9 cellular contexts compared by ENCODE assay signal in genomic region chr19:48637948-48638830, GRCh38. TPM values are rescaled to one million over a fixed set of nuclear protein-coding genes. Genes with fewer than 3 reads are reported as not detected.
DNase-seq lines count a peak whose midpoint lies in the region; ATAC-seq and TF ChIP-seq lines count a peak whose summit lies in the region.
"Had no signal": no experiment of that assay in that cellular context is flagged by ENCODE, and none has a peak within 500 bp of the region (broad histone marks: within the 10 kb centered on the region; RNA-seq: fewer than 3 reads in every experiment).

No MANE protein-coding gene starts in this region.

- H2AK5ac ChIP-seq in neuronal stem cell (ENCODE audit: low read depth, low read length): peak overlapping the region; percentile 62

- peaks cover 21% of the 10 kb centered on the region for H3K27me3 Mint-ChIP-seq in GM23338 (ENCODE audit: insufficient read depth, low read depth, poor library complexity)

- no peak overlapping the region for H3K14ac ChIP-seq in neuronal stem cell (ENCODE audit: low read length)

- peak overlapping the region; percentile 77; the same call in 1 of the 2 replicates for H2AFZ ChIP-seq in GM23338
- H2AFZ ChIP-seq in neuronal stem cell (ENCODE audit: low read length): peak overlapping the region; percentile 77

- H2BK15ac ChIP-seq in neuronal stem cell (ENCODE audit: low read length): peak overlapping the region; percentile 80

- H2BK120ac ChIP-seq in neuronal stem cell (ENCODE audit: low read depth, low read length): no peak overlapping the region

- peaks cover 0 to 3% of the 10 kb centered on the region in 2 donors for H3K9me3 ChIP-seq in neuronal stem cell (replicated peaks in 1 of 2; ENCODE audit: control insufficient read depth in 2 of 2, insufficient read depth in 1 of 2, low read depth in 1 of 2, low read length in 2 of 2)
- H3K9me3 ChIP-seq in thyroid gland: no peaks in the 10 kb centered on the region

- H3K27ac Mint-ChIP-seq in GM23338: peak overlapping the region; percentile 97

- peak overlapping the region; percentile 98 for H3K27ac ChIP-seq in GM23338 (ENCODE audit: low read depth)
- peak overlapping the region; percentile 89 for H3K27ac ChIP-seq in neuronal stem cell (replicated peaks; ENCODE audit: low read length)
- H3K27ac ChIP-seq in thyroid gland: peak overlapping the region; percentile 99

- H3K23ac ChIP-seq in neuronal stem cell (ENCODE audit: low read depth, low read length, poor library complexity): no peak overlapping the region

- H3K4me1 ChIP-seq in GM23338 (ENCODE audit: insufficient read depth) (peaks cover 33% of the 10 kb centered on the region), neuronal stem cell (ENCODE audit: control insufficient read depth in 2 of 2, insufficient read depth in 1 of 2, low read depth in 1 of 2, low read length in 2 of 2) (peaks cover 20 to 29% of the 10 kb centered on the region in 2 donors), thyroid gland (peaks cover 22 to 37% of the 10 kb centered on the region in 2 donors)

- peak; percentile 13 for ATAC-seq in GM23338

- no peaks in the 10 kb centered on the region for H4K20me1 ChIP-seq in GM23338 (replicated peaks; ENCODE audit: insufficient read depth)

- peak overlapping the region; percentile 93 for H3K18ac ChIP-seq in neuronal stem cell (ENCODE audit: low read length)

- H3K27me3 ChIP-seq in GM23338 (ENCODE audit: insufficient read depth): peaks cover 21% of the 10 kb centered on the region
- H3K27me3 ChIP-seq in neuronal stem cell (ENCODE audit: control insufficient read depth in 3 of 3, insufficient read depth in 3 of 3, low read depth in 1 of 3, low read length in 3 of 3): peaks cover 0 to 4% (median 0%) of the 10 kb centered on the region in 3 experiments
- no peaks in the 10 kb centered on the region for H3K27me3 ChIP-seq in thyroid gland

- no peak overlapping the region for H3K4ac ChIP-seq in neuronal stem cell (ENCODE audit: low read length)

- peak overlapping the region; percentile 46 for H3K9ac ChIP-seq in neuronal stem cell (ENCODE audit: low read depth, low read length, poor library complexity)

- no peaks in the 10 kb centered on the region for H3K9me2 ChIP-seq in GM23338 (ENCODE audit: insufficient read depth)

- H3K79me2 ChIP-seq in GM23338 (replicated peaks; ENCODE audit: insufficient read depth): no peaks in the 10 kb centered on the region

- H3K36me3 ChIP-seq in GM23338 (ENCODE audit: insufficient read depth): no peaks in the 10 kb centered on the region
- peaks cover under 1 to 7% of the 10 kb centered on the region in 2 donors for H3K36me3 ChIP-seq in neuronal stem cell (replicated peaks in 1 of 2; ENCODE audit: control insufficient read depth in 2 of 2, insufficient read depth in 2 of 2, low read length in 2 of 2)
- no peaks in the 10 kb centered on the region for H3K36me3 ChIP-seq in thyroid gland

- peak overlapping the region; percentile 81 for H3K4me3 Mint-ChIP-seq in GM23338

- WGBS in neuronal stem cell (ENCODE audit: extremely low coverage in 2 of 2, insufficient read length in 2 of 2, insufficient replicate concordance in 1 of 2), 2 donors: no CpG with 5 or more reads among the region's 29 CpGs
- 7 to 9% methylated on average over 25 to 29 of the region's 29 CpGs for WGBS in thyroid gland, 2 donors

- no peak overlapping the region for H4K8ac ChIP-seq in neuronal stem cell (ENCODE audit: low read depth, low read length)

- TF ChIP-seq CTCF in GM23338 (conservative IDR thresholded peaks at IDR 0.05; ENCODE audit: low read depth in 2 of 2): peak; percentile 22 to 48; a peak in 3 of 4 replicates
- peak in 2 of 6 experiments; percentile 31 to 50 for TF ChIP-seq CTCF in thyroid gland (IDR thresholded peaks at IDR 0.05)

- no peaks in the 10 kb centered on the region for H3K79me1 ChIP-seq in neuronal stem cell (ENCODE audit: low read depth, low read length)

- intact Hi-C loops in thyroid gland (cut with DNase I): no loop called here

- H3K4me3 ChIP-seq in GM23338: peak overlapping the region; percentile 75
- peak overlapping the region; percentile 71 for H3K4me3 ChIP-seq in neuronal stem cell (ENCODE audit: low read length in 2 of 2)
- peak overlapping the region; percentile 19 to 41 (median 30) for H3K4me3 ChIP-seq in thyroid gland (replicated peaks in 1 of 3)

- no peak overlapping the region for H4K91ac ChIP-seq in neuronal stem cell (ENCODE audit: low read depth, low read length, poor library complexity)

- DNase-seq in DMS79 (lab: John Stamatoyannopoulos, UW) (peak; percentile 85), GM23338 (ENCODE audit: low spot score) (peak; percentile 96), M059J (ENCODE audit: low read depth) (peak; percentile 89), SIG-M5 (lab: John Stamatoyannopoulos, UW) (peak; percentile 64), foreskin melanocyte (peak; percentile 86), neuronal stem cell (ENCODE audit: low spot score) (peak; percentile 90), thyroid gland (peak; percentile 89 to 92)
- DNase-seq in activated naive CD4-positive, alpha-beta T cell treated with Interleukin-2 at 50 U/mL for 16 hours: peak; percentile 80

- peak overlapping the region; percentile 48 for H2BK12ac ChIP-seq in neuronal stem cell (ENCODE audit: low read length)

- peak; percentile 9 to 51 for TF ChIP-seq POLR2A in thyroid gland (IDR thresholded peaks at IDR 0.05)

- peak overlapping the region; percentile 83 for H3K4me2 ChIP-seq in GM23338
- peak overlapping the region; percentile 97 for H3K4me2 ChIP-seq in neuronal stem cell (ENCODE audit: insufficient read depth, low read length, poor library complexity, severe bottlenecking)

- peaks cover 32% of the 10 kb centered on the region for H3K4me1 Mint-ChIP-seq in GM23338

- no peak overlapping the region for H2BK5ac ChIP-seq in neuronal stem cell (ENCODE audit: low read length)

- H3K36me3 Mint-ChIP-seq in GM23338 (ENCODE audit: low read depth): peaks cover 32% of the 10 kb centered on the region

- no peaks in the 10 kb centered on the region for H3K9me3 Mint-ChIP-seq in GM23338

- H3F3A ChIP-seq in GM23338 (replicated peaks; ENCODE audit: low read depth): peaks cover 28% of the 10 kb centered on the region

TF ChIP-seq in GM23338, 12 proteins besides CTCF, POLR2A, EP300 and RAD21 (continues in another document):
- no peak for TF ChIP-seq ZNF114 (CRISPR knock-in tag; IDR thresholded peaks at IDR 0.05)
- TF ChIP-seq ZNF331 (CRISPR knock-in tag; IDR thresholded peaks at IDR 0.05; ENCODE audit: low read depth): no peak
- no peak for TF ChIP-seq EZH2 (IDR thresholded peaks at IDR 0.05; ENCODE audit: low read depth, unreplicated experiment)
- no peak for TF ChIP-seq EZH2phosphoT487 (IDR thresholded peaks at IDR 0.05; ENCODE audit: unreplicated experiment)
- TF ChIP-seq, protein P1, sequence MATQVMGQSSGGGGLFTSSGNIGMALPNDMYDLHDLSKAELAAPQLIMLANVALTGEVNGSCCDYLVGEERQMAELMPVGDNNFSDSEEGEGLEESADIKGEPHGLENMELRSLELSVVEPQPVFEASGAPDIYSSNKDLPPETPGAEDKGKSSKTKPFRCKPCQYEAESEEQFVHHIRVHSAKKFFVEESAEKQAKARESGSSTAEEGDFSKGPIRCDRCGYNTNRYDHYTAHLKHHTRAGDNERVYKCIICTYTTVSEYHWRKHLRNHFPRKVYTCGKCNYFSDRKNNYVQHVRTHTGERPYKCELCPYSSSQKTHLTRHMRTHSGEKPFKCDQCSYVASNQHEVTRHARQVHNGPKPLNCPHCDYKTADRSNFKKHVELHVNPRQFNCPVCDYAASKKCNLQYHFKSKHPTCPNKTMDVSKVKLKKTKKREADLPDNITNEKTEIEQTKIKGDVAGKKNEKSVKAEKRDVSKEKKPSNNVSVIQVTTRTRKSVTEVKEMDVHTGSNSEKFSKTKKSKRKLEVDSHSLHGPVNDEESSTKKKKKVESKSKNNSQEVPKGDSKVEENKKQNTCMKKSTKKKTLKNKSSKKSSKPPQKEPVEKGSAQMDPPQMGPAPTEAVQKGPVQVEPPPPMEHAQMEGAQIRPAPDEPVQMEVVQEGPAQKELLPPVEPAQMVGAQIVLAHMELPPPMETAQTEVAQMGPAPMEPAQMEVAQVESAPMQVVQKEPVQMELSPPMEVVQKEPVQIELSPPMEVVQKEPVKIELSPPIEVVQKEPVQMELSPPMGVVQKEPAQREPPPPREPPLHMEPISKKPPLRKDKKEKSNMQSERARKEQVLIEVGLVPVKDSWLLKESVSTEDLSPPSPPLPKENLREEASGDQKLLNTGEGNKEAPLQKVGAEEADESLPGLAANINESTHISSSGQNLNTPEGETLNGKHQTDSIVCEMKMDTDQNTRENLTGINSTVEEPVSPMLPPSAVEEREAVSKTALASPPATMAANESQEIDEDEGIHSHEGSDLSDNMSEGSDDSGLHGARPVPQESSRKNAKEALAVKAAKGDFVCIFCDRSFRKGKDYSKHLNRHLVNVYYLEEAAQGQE (IDR thresholded peaks at IDR 0.05; ENCODE audit: unreplicated experiment): no peak

RNA-seq across cellular contexts. Expression of gene DBP, which starts 1.0 kb away (rescaled TPM):
- total RNA-seq in GM23338 (2014; rRNA removed; shearing (Covaris generic)): 5.7 and 5.9 TPM in 2 replicates
- 5.0 and 6.3 TPM in 2 replicates for polyA plus RNA-seq in GM23338 (2016; fragmentation: Nextera tagmentation; extraction: Ambion mirVana)
- total RNA-seq in M059J (2014; rRNA removed; shearing (Covaris generic)): 18.5 and 20.1 TPM in 2 replicates
- 17.9 TPM for polyA plus RNA-seq in neuronal stem cell (2013, experiment 1 of 2)
- 16.7 TPM for polyA plus RNA-seq in neuronal stem cell (2013, experiment 2 of 2)
- 10 to 100 TPM; 18.9 to 32.8 (median 25.1) TPM for total RNA-seq in thyroid gland

RNA-seq across cellular contexts. Expression of gene CA11, which starts 7.8 kb away (rescaled TPM):
- total RNA-seq in GM23338 (2014; rRNA removed; shearing (Covaris generic)): 8.8 and 9.8 TPM in 2 replicates
- polyA plus RNA-seq in GM23338 (2016; fragmentation: Nextera tagmentation; extraction: Ambion mirVana): 29.7 and 38.8 TPM in 2 replicates
- 1.9 and 5.1 TPM in 2 replicates for total RNA-seq in M059J (2014; rRNA removed; shearing (Covaris generic))
- polyA plus RNA-seq in neuronal stem cell (2013, experiment 1 of 2): 117 TPM
- polyA plus RNA-seq in neuronal stem cell (2013, experiment 2 of 2): 126 TPM
- 10 to 100 TPM in 1 of 4 donors, 1 to 10 TPM in 3; 4.6 to 13.4 (median 6.3) TPM for total RNA-seq in thyroid gland

RNA-seq across cellular contexts. Expression of gene SPHK2, which starts 18.9 kb away (rescaled TPM):
- total RNA-seq in GM23338 (2014; rRNA removed; shearing (Covaris generic)): 39.8 and 50.3 TPM in 2 replicates
- 18.3 TPM in 2 replicates for polyA plus RNA-seq in GM23338 (2016; fragmentation: Nextera tagmentation; extraction: Ambion mirVana)
- 2.9 and 5.4 TPM in 2 replicates for total RNA-seq in M059J (2014; rRNA removed; shearing (Covaris generic))
- polyA plus RNA-seq in neuronal stem cell (2013, experiment 1 of 2): 25.6 TPM
- 23.7 TPM for polyA plus RNA-seq in neuronal stem cell (2013, experiment 2 of 2)
- total RNA-seq in thyroid gland: 10 to 100 TPM; 17.1 to 45.4 (median 31.4) TPM

RNA-seq across cellular contexts. Expression of gene RPL18, which starts 19.2 kb away (rescaled TPM):
- 1,660 and 1,898 TPM in 2 replicates for total RNA-seq in GM23338 (2014; rRNA removed; shearing (Covaris generic))
- 2,011 and 2,172 TPM in 2 replicates for polyA plus RNA-seq in GM23338 (2016; fragmentation: Nextera tagmentation; extraction: Ambion mirVana)
- total RNA-seq in M059J (2014; rRNA removed; shearing (Covaris generic)): 1,286 and 1,602 TPM in 2 replicates
- 2,801 TPM for polyA plus RNA-seq in neuronal stem cell (2013, experiment 1 of 2)
- 2,729 TPM for polyA plus RNA-seq in neuronal stem cell (2013, experiment 2 of 2)
- total RNA-seq in thyroid gland: 1,000 to 10,000 TPM; 1,845 to 2,426 (median 1,951) TPM

RNA-seq across cellular contexts. Expression of gene FAM83E, which starts 23.3 kb away (rescaled TPM):
- 2.3 and 4.5 TPM in 2 replicates for total RNA-seq in GM23338 (2014; rRNA removed; shearing (Covaris generic))
- 0.90 and 1.0 TPM in 2 replicates for polyA plus RNA-seq in GM23338 (2016; fragmentation: Nextera tagmentation; extraction: Ambion mirVana)
- total RNA-seq in M059J (2014; rRNA removed; shearing (Covaris generic)): 0.89 TPM in 1 of 2 replicates, not detected in the other
- 0.08 TPM for polyA plus RNA-seq in neuronal stem cell (2013, experiment 1 of 2)
- polyA plus RNA-seq in neuronal stem cell (2013, experiment 2 of 2): 0.15 TPM
- total RNA-seq in thyroid gland: not detected
- total RNA-seq: subcutaneous adipose tissue had no signal

Comparison
In these comparisons a context has a peak if more than half of its experiments do, and no peak if none do; other contexts are left out.
1. Peak in every context shown above with its lines: DNase-seq, ATAC-seq, H3K4me3 ChIP-seq and H3K27ac ChIP-seq.